Comparison of ENCODE assay signal across 3 cellular contexts in genomic region chr1:155932487-155932886, GRCh38.
TF ChIP-seq lines count a peak whose summit lies in the region.

No MANE protein-coding gene starts in this region.

TF ChIP-seq in SK-N-SH, 30 proteins besides CTCF, POLR2A, EP300 and RAD21:
- TF ChIP-seq YY1 (IDR thresholded peaks at IDR 0.05; ENCODE audit: low read depth) = no peak
- no peak for TF ChIP-seq MXI1 (IDR thresholded peaks at IDR 0.05; ENCODE audit: low read depth, low read length)
- no peak for TF ChIP-seq MEF2A (IDR thresholded peaks at IDR 0.05; ENCODE audit: borderline replicate concordance, low read depth)
- no peak for TF ChIP-seq JUND (IDR thresholded peaks at IDR 0.05)
- no peak for TF ChIP-seq SMC3 (IDR thresholded peaks at IDR 0.05; ENCODE audit: low read depth, low read length)
- no peak for TF ChIP-seq NRF1 (IDR thresholded peaks at IDR 0.05; ENCODE audit: low read depth, low read length)
- TF ChIP-seq RCOR1 (IDR thresholded peaks at IDR 0.05; ENCODE audit: low read length) = no peak
- no peak for TF ChIP-seq FOXM1 (IDR thresholded peaks at IDR 0.05; ENCODE audit: low read depth)
- no peak for TF ChIP-seq NFIC (IDR thresholded peaks at IDR 0.05; ENCODE audit: borderline replicate concordance)

TF ChIP-seq in SK-N-SH treated with all-trans-retinoic acid at 6 μM for 48 hours, 23 proteins besides CTCF, POLR2A, EP300 and RAD21:
- TF ChIP-seq CSRNP3 (CRISPR knock-in tag; IDR thresholded peaks at IDR 0.05) = no peak
- TF ChIP-seq ARNTL (CRISPR knock-in tag; IDR thresholded peaks at IDR 0.05; ENCODE audit: borderline replicate concordance, low read depth) = no peak
- TF ChIP-seq ESRRG (CRISPR knock-in tag; IDR thresholded peaks at IDR 0.05) = no peak
- TF ChIP-seq PATZ1 (CRISPR knock-in tag; IDR thresholded peaks at IDR 0.05; ENCODE audit: borderline replicate concordance) = no peak
- no peak for TF ChIP-seq ZNF565 (CRISPR knock-in tag; conservative IDR thresholded peaks at IDR 0.05; ENCODE audit: low read depth)
- TF ChIP-seq TSHZ2 (CRISPR knock-in tag; IDR thresholded peaks at IDR 0.05) = no peak
- TF ChIP-seq TOX (CRISPR knock-in tag; IDR thresholded peaks at IDR 0.05; ENCODE audit: borderline replicate concordance) = no peak
- no peak for TF ChIP-seq TCF4 (CRISPR knock-in tag; IDR thresholded peaks at IDR 0.05; ENCODE audit: borderline replicate concordance)
- TF ChIP-seq CREB5 (CRISPR knock-in tag; IDR thresholded peaks at IDR 0.05; ENCODE audit: low read depth) = no peak
- TF ChIP-seq SNAI2 (CRISPR knock-in tag; IDR thresholded peaks at IDR 0.05) = no peak
- no peak for TF ChIP-seq POU6F1 (CRISPR knock-in tag; IDR thresholded peaks at IDR 0.05; ENCODE audit: borderline replicate concordance, low read depth)
- TF ChIP-seq ISL1 (CRISPR knock-in tag; IDR thresholded peaks at IDR 0.05) = no peak

TF ChIP-seq in H1, 55 proteins besides CTCF, POLR2A, EP300 and RAD21:
- TF ChIP-seq KDM1A (IDR thresholded peaks at IDR 0.05; ENCODE audit: borderline replicate concordance, low read length) (no peak), HDAC2 (IDR thresholded peaks at IDR 0.05; ENCODE audit: borderline replicate concordance in 1 of 2, low read depth in 2 of 2, low read length in 2 of 2) (no peak), ATF2 (IDR thresholded peaks at IDR 0.05; ENCODE audit: low read length) (no peak), CBX8 (IDR thresholded peaks at IDR 0.05; ENCODE audit: borderline replicate concordance, low read depth, low read length) (no peak), POLR2AphosphoS5 (IDR thresholded peaks at IDR 0.05; ENCODE audit: low read depth, low read length) (no peak), MAX (IDR thresholded peaks at IDR 0.05) (no peak), CTBP2 (IDR thresholded peaks at IDR 0.05; ENCODE audit: borderline replicate concordance, insufficient read depth, insufficient read length, low read length) (no peak), CREB1 (IDR thresholded peaks at IDR 0.05) (no peak), TAF1 (IDR thresholded peaks at IDR 0.05; ENCODE audit: low read depth, low read length) (no peak), RNF2 (IDR thresholded peaks at IDR 0.05; ENCODE audit: borderline replicate concordance, low read depth, low read length, missing control alignments, poor library complexity, severe bottlenecking) (no peak), RXRA (IDR thresholded peaks at IDR 0.05; ENCODE audit: insufficient read depth, low read depth, low read length) (no peak), E2F6 (IDR thresholded peaks at IDR 0.05) (no peak), TBP (IDR thresholded peaks at IDR 0.05; ENCODE audit: low read depth, low read length) (no peak), EGR1 (IDR thresholded peaks at IDR 0.05; ENCODE audit: borderline replicate concordance, low read depth, low read length) (no peak), SIN3A (conservative IDR thresholded peaks at IDR 0.05 in 1 of 2, IDR thresholded peaks at IDR 0.05 in 1 of 2; ENCODE audit: low read depth in 1 of 2, low read length in 2 of 2) (no peak), RFX5 (IDR thresholded peaks at IDR 0.05; ENCODE audit: borderline replicate concordance, low read depth, low read length) (no peak), USF2 (IDR thresholded peaks at IDR 0.05; ENCODE audit: low read length) (no peak), SAP30 (IDR thresholded peaks at IDR 0.05; ENCODE audit: insufficient read depth, insufficient replicate concordance, low read length) (no peak), ATF3 (IDR thresholded peaks at IDR 0.05; ENCODE audit: insufficient read depth, low read depth, low read length) (no peak)
